ENCODE assay signal across 8 cellular contexts in genomic region chr15:89912674-89913396, GRCh38. TPM values are rescaled to one million over a fixed set of nuclear protein-coding genes. Genes with fewer than 3 reads are reported as not detected.
A peak's percentile ranks its signal among the peaks of the same experiment; 100 is the strongest.
DNase-seq lines count a peak whose midpoint lies in the region; ATAC-seq and TF ChIP-seq lines count a peak whose summit lies in the region.

ARPIN (minus strand) TSS chr15:89912952; CDS start chr15:89912835, 117 bp downstream.

- TF ChIP-seq POLR2A in right lobe of liver (IDR thresholded peaks at IDR 0.05), result peak; percentile 10
- TF ChIP-seq POLR2A in stomach (IDR thresholded peaks at IDR 0.05), result no peak

- H3K4me1 ChIP-seq in ectodermal cell (ENCODE audit: control insufficient read depth, insufficient read depth, low read length), result peaks cover 14% of the 10 kb centered on the region
- H3K4me1 ChIP-seq in right lobe of liver, result peaks cover 0 to 16% (median 4%) of the 10 kb centered on the region in 4 donors
- peaks cover 15 to 33% (median 23%) of the 10 kb centered on the region in 4 donors for H3K4me1 ChIP-seq in stomach

- H3K4me3 ChIP-seq in ectodermal cell (ENCODE audit: insufficient read depth, low read depth, low read length) (peak within 1 kb of the TSS; percentile 46), right lobe of liver (peak within 1 kb of the TSS; percentile 78 to 87 (median 83)), stomach (peak within 1 kb of the TSS; percentile 78 to 92 (median 83))

- no peak within 1 kb of the TSS for H3K27ac ChIP-seq in ectodermal cell (ENCODE audit: insufficient read depth, low read depth, low read length, poor library complexity, severe bottlenecking)
- H3K27ac ChIP-seq in right lobe of liver, result peak within 1 kb of the TSS; percentile 40 to 67 (median 50)
- H3K27ac ChIP-seq in stomach, result peak within 1 kb of the TSS; percentile 76 to 91 (median 85)

- H3K36me3 ChIP-seq in ectodermal cell (ENCODE audit: control insufficient read depth, insufficient read depth, low read length) (no peaks in the 10 kb centered on the region), right lobe of liver (no peaks in the 10 kb centered on the region), stomach (peaks cover 0 to 27% (median 16%) of the 10 kb centered on the region in 4 donors)

- ATAC-seq in right lobe of liver (peak; percentile 71 to 86 (median 80)), GM18498 (IDR thresholded peaks at IDR 0.05; ENCODE audit: unreplicated experiment) (no peak)

- H3K27me3 ChIP-seq in ectodermal cell (ENCODE audit: control insufficient read depth, insufficient read depth, low read length, poor library complexity, severe bottlenecking), result no peaks in the 10 kb centered on the region
- H3K27me3 ChIP-seq in right lobe of liver, result no peaks in the 10 kb centered on the region
- H3K27me3 ChIP-seq in stomach, result peaks cover 0 to 4% (median 0%) of the 10 kb centered on the region in 3 donors

- intact Hi-C loops in right lobe of liver (cut with DNase I) (loop anchor here in 1 of 2 donors (10.0 kb wide), 1 partner anchor 62 kb away; no protein-coding TSS in a partner anchor), stomach (cut with DNase I; ENCODE audit: low total_unique reads) (no loop called here)

- WGBS in ectodermal cell, 2 experiments, result 6 to 8% methylated on average over 56 to 57 of the region's 57 CpGs
- WGBS in right lobe of liver (ENCODE audit: insufficient coverage, low coverage, low lambda C conversion rate, missing lambda C conversion rate), result 2% methylated on average over 7 of the region's 57 CpGs
- 8 to 19% (median 9%) methylated on average over 23 to 57 of the region's 57 CpGs for WGBS in stomach, 5 donors

- TF ChIP-seq CTCF in right lobe of liver (IDR thresholded peaks at IDR 0.05), result no peak
- no peak for TF ChIP-seq CTCF in stomach (IDR thresholded peaks at IDR 0.05)

- H3K9me3 ChIP-seq in ectodermal cell (ENCODE audit: control insufficient read depth, low read length) (no peaks in the 10 kb centered on the region), right lobe of liver (no peaks in the 10 kb centered on the region), stomach (no peaks in the 10 kb centered on the region)

- TF ChIP-seq EP300 in stomach (IDR thresholded peaks at IDR 0.05), result no peak

- DNase-seq in DMS153 treated with DMSO at 0.1 percent for 48 hours (lab: John Stamatoyannopoulos, UW; ENCODE audit: unreplicated experiment) (peak; percentile 4), DMS153 (lab: John Stamatoyannopoulos, UW) (no peak), RKO (ENCODE audit: low spot score) (peak; percentile 61), right lobe of liver (peak; percentile 60 to 72 (median 69)), stomach (peak; percentile 65), NOMO-1 (lab: John Stamatoyannopoulos, UW; ENCODE audit: unreplicated experiment in 2 of 2) (no peak)

RNA-seq across cellular contexts. Expression of gene ARPIN, which starts in this region (rescaled TPM):
- polyA plus RNA-seq in ectodermal cell (2013, experiment 1 of 4), result 14.8 TPM
- polyA plus RNA-seq in ectodermal cell (2013, experiment 2 of 4), result 15.4 TPM
- 8.6 TPM for polyA plus RNA-seq in ectodermal cell (2013, experiment 3 of 4)
- polyA plus RNA-seq in ectodermal cell (2013, experiment 4 of 4), result 9.4 TPM
- total RNA-seq in right lobe of liver (1 to 10 TPM; 4.9 to 8.1 (median 6.9) TPM), stomach (10 to 100 TPM in 4 of 5 donors, 1 to 10 TPM in 1; 1.2 to 24.8 (median 17.4) TPM)
- 10 to 100 TPM in 2 of 3 donors, 1 to 10 TPM in 1; 7.4 to 13.4 (median 11.0) TPM for polyA plus RNA-seq in stomach

Comparison
In these comparisons a context has a peak if more than half of its experiments do, and no peak if none do; other contexts are left out.
1. DNase-seq: peak in DMS153 treated with DMSO at 0.1 percent for 48 hours (single experiment), RKO (single experiment), right lobe of liver (3 of 3) and stomach (single experiment); none in DMS153 (single experiment) and NOMO-1 (0 of 2).
2. Peak in every context shown above with its lines, with median percentiles within 50 percentile points of each other: H3K4me3 ChIP-seq.